ENCODE assay signal across 8 cellular contexts in genomic region chr9:127450170-127450830, GRCh38. TPM values are rescaled to one million over a fixed set of nuclear protein-coding genes. Genes with fewer than 3 reads are reported as not detected.
DNase-seq lines count a peak whose midpoint lies in the region; ATAC-seq and TF ChIP-seq lines count a peak whose summit lies in the region.

No MANE protein-coding gene starts in this region.

- TF ChIP-seq CTCF in GM12864 (IDR thresholded peaks at IDR 0.05; ENCODE audit: low read depth, low read length, missing control alignments) (no peak), breast epithelium (IDR thresholded peaks at IDR 0.05) (no peak), left lung (IDR thresholded peaks at IDR 0.05) (no peak), thoracic aorta (IDR thresholded peaks at IDR 0.05) (no peak)

- ATAC-seq in left lung (peak; percentile 1), thoracic aorta (ENCODE audit: insufficient number of reproducible peaks, low FRiP score, low read depth) (no peak)

- peak overlapping the region; percentile 96 to 97 for H3K27ac ChIP-seq in breast epithelium
- H3K27ac ChIP-seq in left lung: peak overlapping the region; percentile 87 to 94
- H3K27ac ChIP-seq in thoracic aorta: peak overlapping the region; percentile 85 to 88

- TF ChIP-seq POLR2A in breast epithelium (IDR thresholded peaks at IDR 0.05): no peak

- H3K9me3 ChIP-seq in breast epithelium (no peaks in the 10 kb centered on the region), left lung (no peaks in the 10 kb centered on the region), thoracic aorta (no peaks in the 10 kb centered on the region)

- no peaks in the 10 kb centered on the region for H3K27me3 ChIP-seq in breast epithelium
- H3K27me3 ChIP-seq in left lung: no peaks in the 10 kb centered on the region
- H3K27me3 ChIP-seq in thoracic aorta (replicated peaks; ENCODE audit: insufficient read depth): no peaks in the 10 kb centered on the region

- H3K4me3 ChIP-seq in GM12864 (ENCODE audit: low read depth, low read length) (peak overlapping the region; percentile 76), breast epithelium (peak overlapping the region; percentile 81 to 90 (median 88)), left lung (peak overlapping the region; percentile 81 to 91), thoracic aorta (peak overlapping the region; percentile 84)

- H3K4me1 ChIP-seq in breast epithelium (peaks cover 0 to 5% of the 10 kb centered on the region in 2 donors), left lung (peaks cover 14 to 58% of the 10 kb centered on the region in 2 donors), thoracic aorta (ENCODE audit: control insufficient read depth in 1 of 2, low read depth in 2 of 2) (peaks cover 14 to 35% of the 10 kb centered on the region in 2 donors)

- H3K36me3 ChIP-seq in breast epithelium: peaks cover 8% of the 10 kb centered on the region
- peaks cover 0 to 51% of the 10 kb centered on the region in 2 donors for H3K36me3 ChIP-seq in left lung
- peaks cover 26% of the 10 kb centered on the region for H3K36me3 ChIP-seq in thoracic aorta

- DNase-seq in GM12864 (ENCODE audit: low read depth) (no peak), LoVo (ENCODE audit: low spot score) (peak; percentile 5), breast epithelium (ENCODE audit: low spot score in 2 of 2) (no peak), left lung (no peak), thoracic aorta (ENCODE audit: low spot score) (no peak), KG1 (lab: John Stamatoyannopoulos, UW) (no peak), NCI-H2227 treated with DMSO at 0.1 percent for 48 hours (lab: John Stamatoyannopoulos, UW) (no peak), iPS-NIHi7 (ENCODE audit: extremely low spot score) (no peak)

- intact Hi-C loops in breast epithelium (cut with DNase I; ENCODE audit: low total_unique reads): loop anchor here (10.0 kb wide), 1 partner anchor 55 kb away; the partner anchor contains the start of gene SLC2A8
- intact Hi-C loops in left lung (cut with DNase I): no loop called here

RNA-seq across cellular contexts. Expression of gene RPL12, which starts 0.9 kb away (rescaled TPM):
- total RNA-seq in breast epithelium (1,000 to 10,000 TPM; 2,790 to 3,232 (median 3,032) TPM), left lung (1,000 to 10,000 TPM in 1 of 2 donors, 100 to 1,000 TPM in 1; 902 to 1,036 TPM), thoracic aorta (1,000 to 10,000 TPM in 1 of 2 donors, 100 to 1,000 TPM in 1; 806 to 1,256 TPM)

RNA-seq across cellular contexts. Expression of gene LRSAM1, which starts 1.0 kb away (rescaled TPM):
- total RNA-seq in breast epithelium (10 to 100 TPM; 11.7 to 21.3 (median 17.9) TPM), left lung (10 to 100 TPM; 16.4 to 24.4 TPM), thoracic aorta (10 to 100 TPM; 16.4 to 22.6 TPM)

RNA-seq across cellular contexts. Expression of gene ZNF79, which starts 26.1 kb away (rescaled TPM):
- total RNA-seq in breast epithelium: 10 to 100 TPM in 2 of 3 donors, 1 to 10 TPM in 1; 7.7 to 16.7 (median 16.0) TPM
- total RNA-seq in left lung: 1 to 10 TPM; 7.7 to 9.0 TPM
- 10 to 100 TPM in 1 of 2 donors, 1 to 10 TPM in 1; 7.3 to 12.2 TPM for total RNA-seq in thoracic aorta

RNA-seq across cellular contexts. Expression of gene SLC2A8, which starts 53.3 kb away (rescaled TPM):
- 10 to 100 TPM; 17.7 to 38.7 (median 20.9) TPM for total RNA-seq in breast epithelium
- total RNA-seq in left lung: 10 to 100 TPM; 20.1 to 23.2 TPM
- 10 to 100 TPM; 21.3 to 33.4 TPM for total RNA-seq in thoracic aorta
